Comparison of ENCODE assay signal across 19 cellular contexts in the genomic region with DNA sequence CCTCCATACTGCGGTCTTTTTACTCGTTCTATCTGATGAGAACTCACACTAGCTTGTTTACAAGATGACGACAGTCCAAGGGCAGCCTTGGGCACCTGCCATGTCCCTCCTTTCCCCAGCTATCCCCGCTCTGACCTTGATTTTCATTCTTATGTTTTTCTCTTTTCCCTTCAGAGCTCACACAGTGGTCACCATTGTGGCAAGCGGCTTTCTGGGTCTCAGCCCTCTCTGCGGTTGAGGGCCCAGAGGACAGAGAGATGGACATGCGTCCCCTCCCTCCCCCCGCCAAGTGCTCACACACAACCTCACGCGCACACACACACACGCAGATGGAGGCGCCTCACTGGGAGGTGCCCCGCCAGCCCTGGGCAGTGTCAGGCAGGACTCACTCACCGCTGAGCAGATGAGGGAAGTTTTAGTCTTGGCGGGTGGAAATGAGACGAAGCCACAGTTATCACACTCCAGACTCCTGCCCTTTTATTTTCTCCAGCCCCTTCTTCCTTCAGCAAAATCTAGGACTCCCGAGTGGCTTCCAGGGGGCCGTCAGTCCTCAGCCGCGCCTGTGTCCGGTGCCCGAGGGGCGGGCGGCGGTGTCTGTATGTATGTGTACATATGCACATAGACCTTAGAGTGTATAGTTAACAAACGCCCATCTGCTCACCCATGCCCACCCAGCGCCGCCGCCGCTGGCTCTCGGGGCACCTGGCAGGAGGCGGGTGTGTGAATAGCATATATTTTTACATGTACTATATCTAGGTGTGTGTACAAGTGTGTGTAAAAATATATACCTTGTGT. TPM values are rescaled to one million over a fixed set of nuclear protein-coding genes. Genes with fewer than 3 reads are reported as not detected.
DNase-seq lines count a peak whose midpoint lies in the region; ATAC-seq, FAIRE-seq and TF ChIP-seq lines count a peak whose summit lies in the region.
"Had no signal": no experiment of that assay in that cellular context is flagged by ENCODE, and none has a peak within 500 bp of the region (broad histone marks: within the 10 kb centered on the region; RNA-seq: fewer than 3 reads in every experiment).

No MANE protein-coding gene starts in this region.

- ATAC-seq in Right ventricle myocardium inferior, result no peak
- no peak for ATAC-seq in K562
- no peak for ATAC-seq in thoracic aorta (ENCODE audit: insufficient number of reproducible peaks, low FRiP score, low read depth)
- ATAC-seq in natural killer cell, result no peak
- ATAC-seq in T-cell (replicated peaks in 1 of 4), result no peak
- ATAC-seq: activated CD8-positive, alpha-beta memory T cell treated with anti-CD3 and anti-CD28 coated beads, Interleukin-2, amount 10 ng/mL, durations not matched to agents 7 days and 5 days; stimulated activated naive CD8-positive, alpha-beta T cell treated with anti-CD3 and anti-CD28 coated beads, Interleukin-15, amount 100 ng/mL, for 72 hours had no signal

- H3K27ac ChIP-seq in cardiac muscle cell, result peak overlapping the region; percentile 83
- no peak overlapping the region for H3K27ac ChIP-seq in K562 (ENCODE audit: extremely low read depth, low read depth, low read length)
- peak overlapping the region; percentile 73 for H3K27ac ChIP-seq in muscle layer of colon (ENCODE audit: low read depth, low read length)
- H3K27ac ChIP-seq in thoracic aorta, result peak overlapping the region; percentile 58 to 70

- no peak for TF ChIP-seq EP300 in K562 (IDR thresholded peaks at IDR 0.05; ENCODE audit: low read length)

- H3K27ac Mint-ChIP-seq in natural killer cell (peak overlapping the region in 1 of 2 donors; percentile 48), T-cell (no peak overlapping the region)
- H3K27ac Mint-ChIP-seq: activated CD8-positive, alpha-beta memory T cell treated with anti-CD3 and anti-CD28 coated beads, Interleukin-2, amount 10 ng/mL, durations not matched to agents 7 days and 5 days; CD4-positive, alpha-beta T cell had no signal

- H3K4me3 Mint-ChIP-seq in natural killer cell, result no peak overlapping the region
- H3K4me3 Mint-ChIP-seq in T-cell, result no peak overlapping the region
- H3K4me3 Mint-ChIP-seq: activated CD8-positive, alpha-beta memory T cell treated with anti-CD3 and anti-CD28 coated beads, Interleukin-2, amount 10 ng/mL, durations not matched to agents 7 days and 5 days; CD4-positive, alpha-beta T cell; stimulated activated naive CD8-positive, alpha-beta T cell treated with anti-CD3 and anti-CD28 coated beads, Interleukin-15, amount 100 ng/mL, for 72 hours had no signal

- FAIRE-seq in K562 (lab: Jason Lieb, UNC), result no peak
- FAIRE-seq: bronchial epithelial cell had no signal

- in situ Hi-C loops in K562 (cut with MboI), result no loop called here

- peaks cover 25% of the 10 kb centered on the region for H3K36me3 ChIP-seq in cardiac muscle cell
- peaks cover 30% of the 10 kb centered on the region; the same call in 2 of the 3 replicates for H3K36me3 ChIP-seq in K562 (ENCODE audit: control insufficient read depth, insufficient read depth, low read length)
- H3K36me3 ChIP-seq in muscle layer of colon (ENCODE audit: insufficient read depth, low read length), result peaks cover 44% of the 10 kb centered on the region
- H3K36me3 ChIP-seq in thoracic aorta, result peaks cover 44% of the 10 kb centered on the region

- H3K4me1 Mint-ChIP-seq in natural killer cell, result no peaks in the 10 kb centered on the region
- no peaks in the 10 kb centered on the region for H3K4me1 Mint-ChIP-seq in T-cell
- H3K4me1 Mint-ChIP-seq: activated CD8-positive, alpha-beta memory T cell treated with anti-CD3 and anti-CD28 coated beads, Interleukin-2, amount 10 ng/mL, durations not matched to agents 7 days and 5 days; stimulated activated naive CD8-positive, alpha-beta T cell treated with anti-CD3 and anti-CD28 coated beads, Interleukin-15, amount 100 ng/mL, for 72 hours had no signal

- no peaks in the 10 kb centered on the region for H3K36me3 Mint-ChIP-seq in natural killer cell
- H3K36me3 Mint-ChIP-seq in T-cell, result peaks cover 26% of the 10 kb centered on the region
- H3K36me3 Mint-ChIP-seq: activated CD8-positive, alpha-beta memory T cell treated with anti-CD3 and anti-CD28 coated beads, Interleukin-2, amount 10 ng/mL, durations not matched to agents 7 days and 5 days had no signal

- BruUV-seq in K562 (replicated peaks; lab: Mats Ljungman, UMichigan), result TSS peak; percentile 52

- CTCF ChIA-PET in K562 (lab: Yijun Ruan, JAX; ENCODE audit: low intra/inter-chr PET ratio) (no interaction called here), T-cell (lab: Charles Lee) (interaction anchor here in 1 of 2 donors (0.6 kb wide), 1 partner anchor 14 kb away, joined by 3 read pairs; no protein-coding TSS in a partner anchor)

- H3K27me3 Mint-ChIP-seq in natural killer cell (ENCODE audit: low read depth in 2 of 2) (no peaks in the 10 kb centered on the region), T-cell (no peaks in the 10 kb centered on the region)
- H3K27me3 Mint-ChIP-seq: activated CD8-positive, alpha-beta memory T cell treated with anti-CD3 and anti-CD28 coated beads, Interleukin-2, amount 10 ng/mL, durations not matched to agents 7 days and 5 days; CD4-positive, alpha-beta T cell; stimulated activated naive CD8-positive, alpha-beta T cell treated with anti-CD3 and anti-CD28 coated beads, Interleukin-15, amount 100 ng/mL, for 72 hours had no signal

- H3K9me1 ChIP-seq in K562 (ENCODE audit: control insufficient read depth, insufficient read depth, low read length), result no peaks in the 10 kb centered on the region

- no peak for DNase-seq in cardiac muscle cell (ENCODE audit: low read depth in 1 of 2, low spot score in 1 of 2)
- no peak for DNase-seq in Right ventricle myocardium inferior (ENCODE audit: missing footprints)
- DNase-seq in K562 (ENCODE audit: extremely low read depth in 1 of 4, low spot score in 3 of 4), result no peak
- no peak for DNase-seq in thoracic aorta (ENCODE audit: low spot score)
- DNase-seq in natural killer cell, result no peak
- DNase-seq in NCI-H187 (lab: John Stamatoyannopoulos, UW), result no peak
- DNase-seq in T-cell, result no peak
- DNase-seq: ACHN; activated CD8-positive, alpha-beta memory T cell treated with anti-CD3 and anti-CD28 coated beads, Interleukin-2, amount 10 ng/mL, durations not matched to agents 7 days and 5 days; activated naive CD4-positive, alpha-beta T cell treated with Interleukin-2 at 50 U/mL for 16 hours; CD4-positive, alpha-beta T cell; effector CD4-positive, alpha-beta T cell; KG1; kidney glomerular epithelial cell; NCI-H1105 treated with DMSO at 0.1 percent for 48 hours; NK-92 treated with Interleukin-12 subunit alpha and Interleukin-12 subunit beta, amount 100 ng/mL, for 24 hours; stimulated activated naive CD8-positive, alpha-beta T cell treated with anti-CD3 and anti-CD28 coated beads, Interleukin-15, amount 100 ng/mL, for 72 hours had no signal

- no peaks in the 10 kb centered on the region for H3K4me1 ChIP-seq in cardiac muscle cell (ENCODE audit: low read depth)
- H3K4me1 ChIP-seq in K562 (replicated peaks in 1 of 2; ENCODE audit: control insufficient read depth in 2 of 2, insufficient read depth in 2 of 2, low read length in 2 of 2), result no peaks in the 10 kb centered on the region; a peak in 1 of 5 replicates
- peaks cover 43% of the 10 kb centered on the region for H3K4me1 ChIP-seq in muscle layer of colon (ENCODE audit: insufficient read depth, low read length)
- H3K4me1 ChIP-seq in thoracic aorta (ENCODE audit: control insufficient read depth in 1 of 2, low read depth in 2 of 2), result peaks cover 8 to 48% of the 10 kb centered on the region in 2 donors

- H3K27me3 ChIP-seq in cardiac muscle cell, result no peaks in the 10 kb centered on the region
- H3K27me3 ChIP-seq in K562 (ENCODE audit: control insufficient read depth in 2 of 2, insufficient read depth in 2 of 2, low read length in 2 of 2), result no peaks in the 10 kb centered on the region; a peak in 1 of 5 replicates
- H3K27me3 ChIP-seq in muscle layer of colon (ENCODE audit: control insufficient read depth in 1 of 2, insufficient read depth in 2 of 2, low read length in 2 of 2), result no peaks in the 10 kb centered on the region
- no peaks in the 10 kb centered on the region for H3K27me3 ChIP-seq in thoracic aorta (replicated peaks; ENCODE audit: insufficient read depth)

- H3K9me3 ChIP-seq in cardiac muscle cell (ENCODE audit: low read depth) (no peaks in the 10 kb centered on the region), K562 (replicated peaks; ENCODE audit: control insufficient read depth, insufficient read depth, low read depth, low read length) (no peaks in the 10 kb centered on the region), muscle layer of colon (ENCODE audit: low read length) (no peaks in the 10 kb centered on the region), thoracic aorta (no peaks in the 10 kb centered on the region)

- H3K79me2 ChIP-seq in K562 (ENCODE audit: control insufficient read depth, insufficient read depth, low read length), result no peaks in the 10 kb centered on the region

- POLR2A ChIA-PET in K562 (lab: Yijun Ruan, JAX) (interaction anchor here (1.2 kb wide), 1 partner anchor 467 kb away, joined by 4 read pairs; no protein-coding TSS in a partner anchor), T-cell (lab: Charles Lee) (interaction anchor here (0.5 to 0.6 kb wide), 2 partner anchors 42 to 75 kb away, joined by 3 read pairs; no protein-coding TSS in a partner anchor)

- H3K4me2 ChIP-seq in K562 (ENCODE audit: insufficient read depth, low read length), result no peak overlapping the region

- H2AFZ ChIP-seq in K562 (ENCODE audit: low read depth, low read length), result no peak overlapping the region

- no peak for TF ChIP-seq CTCF in cardiac muscle cell (IDR thresholded peaks at IDR 0.05; ENCODE audit: low read depth, low read length)
- no peak for TF ChIP-seq CTCF in K562 (IDR thresholded peaks at IDR 0.05 in 2 of 3, conservative IDR thresholded peaks at IDR 0.05 in 1 of 3; ENCODE audit: insufficient read depth in 2 of 3, low read depth in 1 of 3, low read length in 3 of 3)
- no peak for TF ChIP-seq CTCF in thoracic aorta (IDR thresholded peaks at IDR 0.05)
- TF ChIP-seq CTCF in natural killer cell (IDR thresholded peaks at IDR 0.05), result no peak

- WGBS in K562 (ENCODE audit: insufficient coverage, low coverage, missing lambda C conversion rate), result 90% methylated on average over 24 of the region's 32 CpGs

- TF ChIP-seq POLR2A in K562 (conservative IDR thresholded peaks at IDR 0.05), result no peak

- H3K4me3 ChIP-seq in cardiac muscle cell (no peak overlapping the region), K562 (no peak overlapping the region), muscle layer of colon (ENCODE audit: low read depth in 1 of 2, low read length in 2 of 2) (no peak overlapping the region), thoracic aorta (no peak overlapping the region)

- no peaks in the 10 kb centered on the region for H3K9me3 Mint-ChIP-seq in natural killer cell
- no peaks in the 10 kb centered on the region for H3K9me3 Mint-ChIP-seq in T-cell
- H3K9me3 Mint-ChIP-seq: CD4-positive, alpha-beta T cell; stimulated activated naive CD8-positive, alpha-beta T cell treated with anti-CD3 and anti-CD28 coated beads, Interleukin-15, amount 100 ng/mL, for 72 hours had no signal

- TF ChIP-seq RAD21 in K562 (CRISPR knock-in tag; conservative IDR thresholded peaks at IDR 0.05 in 1 of 2, IDR thresholded peaks at IDR 0.05 in 1 of 2), result no peak

- 0 out of 2 replicates have a peak, but pooled peaks cover 3% of the 10 kb centered on the region for H4K20me1 ChIP-seq in K562 (replicated peaks; ENCODE audit: control insufficient read depth, insufficient read depth, low read length)

- intact Hi-C loops in Right ventricle myocardium inferior (cut with DNase I) (no loop called here), K562 (cut with micrococcal nuclease) (no loop called here), natural killer cell (cut with micrococcal nuclease) (no loop called here)

- no peak overlapping the region for H3K9ac ChIP-seq in K562 (ENCODE audit: insufficient read depth in 1 of 2, low read depth in 2 of 2, low read length in 2 of 2)
- H3K9ac ChIP-seq in muscle layer of colon (ENCODE audit: low read length), result no peak overlapping the region

RNA-seq across cellular contexts. Expression of a gene that starts 13.8 kb away (rescaled TPM):
- total RNA-seq in cardiac muscle cell, result 579 and 882 TPM in 2 replicates
- polyA plus RNA-seq in cardiac muscle cell, result 1,085 and 1,624 TPM in 2 replicates
- 1,923 TPM for total RNA-seq in Right ventricle myocardium inferior
- total RNA-seq in K562 (2011; cell fraction: chromatin; rRNA removed; ENCODE audit: low replicate concordance), result 0.33 and 0.90 TPM in 2 replicates
- 0.39 and 0.83 TPM in 2 replicates for total RNA-seq in K562 (2011; cell fraction: nucleolus; rRNA removed)
- total RNA-seq in K562 (2011; cell fraction: nucleoplasm; rRNA removed), result 0.59 and 0.99 TPM in 2 replicates
- 0.86 and 1.1 TPM in 2 replicates for total RNA-seq in K562 (2014; rRNA removed)
- 0.18 and 0.41 TPM in 2 replicates for total RNA-seq in K562 (2014; rRNA removed; fragmentation: Illumina TruSeq; extraction: Trizol)
- 1.0 and 1.7 TPM in 2 replicates for total RNA-seq in K562 (2015; rRNA removed; fragmentation: Illumina TruSeq; extraction: Trizol)
- 3.2 TPM in 2 replicates for total RNA-seq in K562 (2021)
- polyA plus RNA-seq in K562 (2011; rRNA removed), result 0.77 and 0.79 TPM in 2 replicates
- 0.94 and 1.8 TPM in 2 replicates for polyA plus RNA-seq in K562 (2011; cell fraction: cytosol; rRNA removed)
- polyA plus RNA-seq in K562 (2011; cell fraction: nucleus; rRNA removed), result 0.49 and 1.1 TPM in 2 replicates
- polyA plus RNA-seq in K562 (2012), result 5.2 and 7.6 TPM in 2 replicates
- 1.0 and 1.9 TPM in 2 replicates for polyA plus RNA-seq in K562 (2014; fragmentation: Illumina TruSeq; extraction: Trizol)
- polyA plus RNA-seq in K562 (2014; fragmentation: Nextera tagmentation; extraction: Ambion mirVana), result under 1 TPM in 1 of 2 experiments, not detected in 1; 0.11 TPM
- 0.09 and 0.65 TPM in 2 replicates for polyA plus RNA-seq in K562 (2014; rRNA removed)
- polyA minus RNA-seq in K562 (2011; rRNA and poly(A)+ RNA removed), result 0.07 and 0.48 TPM in 2 replicates
- 1.4 and 1.9 TPM in 2 replicates for polyA minus RNA-seq in K562 (2011; cell fraction: cytosol; rRNA and poly(A)+ RNA removed)
- 0.33 and 0.40 TPM in 2 replicates for polyA minus RNA-seq in K562 (2011; cell fraction: nucleus; rRNA and poly(A)+ RNA removed)
- 1,000 to 10,000 TPM in 1 of 2 donors, 100 to 1,000 TPM in 1; 531 to 1,491 TPM for total RNA-seq in thoracic aorta
- total RNA-seq in natural killer cell, result 10 to 100 TPM in 1 of 3 donors, 1 to 10 TPM in 2; 2.7 to 13.5 (median 2.7) TPM
- total RNA-seq in T-cell, result 1 to 10 TPM in 4 of 5 donors, not detected in 1; 1.3 to 2.8 (median 1.7) TPM
- total RNA-seq: CD4-positive, alpha-beta T cell had no signal

RNA-seq across cellular contexts. Expression of a gene that starts 45.9 kb away (rescaled TPM):
- total RNA-seq in cardiac muscle cell (52.8 and 59.4 TPM in 2 replicates), Right ventricle myocardium inferior (4.5 TPM), K562 (2014; rRNA removed) (12.9 and 17.1 TPM in 2 replicates), K562 (2014; rRNA removed; fragmentation: Illumina TruSeq; extraction: Trizol) (13.1 and 13.4 TPM in 2 replicates), K562 (2015; rRNA removed; fragmentation: Illumina TruSeq; extraction: Trizol) (13.6 and 14.5 TPM in 2 replicates), K562 (2021) (22.5 and 27.8 TPM in 2 replicates), thoracic aorta (10 to 100 TPM; 13.4 to 14.2 TPM), natural killer cell (10 to 100 TPM; 19.9 to 28.5 (median 25.9) TPM), T-cell (10 to 100 TPM; 31.2 to 39.7 (median 35.6) TPM)
- polyA plus RNA-seq in cardiac muscle cell (69.5 and 90.6 TPM in 2 replicates), K562 (2011; rRNA removed) (15.5 and 17.5 TPM in 2 replicates), K562 (2014; fragmentation: Illumina TruSeq; extraction: Trizol) (19.5 and 23.7 TPM in 2 replicates), K562 (2014; fragmentation: Nextera tagmentation; extraction: Ambion mirVana) (10 to 100 TPM in 1 of 2 experiments, 1 to 10 TPM in 1; 6.8 to 15.7 TPM), K562 (2014; rRNA removed) (18.4 and 20.7 TPM in 2 replicates)
- 16.8 and 24.0 TPM in 2 replicates for total RNA-seq in K562 (2011; cell fraction: chromatin; rRNA removed; ENCODE audit: low replicate concordance)
- 16.2 and 17.7 TPM in 2 replicates for total RNA-seq in K562 (2011; cell fraction: nucleolus; rRNA removed)
- total RNA-seq in K562 (2011; cell fraction: nucleoplasm; rRNA removed), result 17.2 and 17.8 TPM in 2 replicates
- polyA plus RNA-seq in K562 (2011; cell fraction: cytosol; rRNA removed), result 18.5 and 31.2 TPM in 2 replicates
- 8.7 and 10.9 TPM in 2 replicates for polyA plus RNA-seq in K562 (2011; cell fraction: nucleus; rRNA removed)
- polyA plus RNA-seq in K562 (2012), result 7.4 and 8.6 TPM in 2 replicates
- polyA minus RNA-seq in K562 (2011; rRNA and poly(A)+ RNA removed), result 12.1 and 14.6 TPM in 2 replicates
- 11.8 and 12.9 TPM in 2 replicates for polyA minus RNA-seq in K562 (2011; cell fraction: cytosol; rRNA and poly(A)+ RNA removed)
- polyA minus RNA-seq in K562 (2011; cell fraction: nucleus; rRNA and poly(A)+ RNA removed), result 3.2 and 5.0 TPM in 2 replicates

Comparison
In these comparisons a context has a peak if more than half of its experiments do, and no peak if none do; other contexts are left out.
1. RNA of a gene that starts 13.8 kb away (total RNA-seq): 1,923 TPM in Right ventricle myocardium inferior (single experiment), 531 to 1,491 TPM in thoracic aorta and 579 to 882 TPM in cardiac muscle cell; 2.7 to 13.5 TPM in natural killer cell, 1.3 to 2.8 TPM in T-cell and 0.18 to 3.2 TPM in K562; every median in the first group is over 10 times any median in the second.